In genomic region chr17:20930065-20930760, GRCh38 we compare ENCODE assay signal across 16 cellular contexts.
DNase-seq lines count a peak whose midpoint lies in the region; ATAC-seq, FAIRE-seq and TF ChIP-seq lines count a peak whose summit lies in the region.
"Had no signal": no experiment of that assay in that cellular context is flagged by ENCODE, and none has a peak within 500 bp of the region (broad histone marks: within the 10 kb centered on the region; RNA-seq: fewer than 3 reads in every experiment).

No MANE protein-coding gene starts in this region.

- in situ Hi-C loops in GM23248 (cut with MboI): no loop called here
- in situ Hi-C loops in K562 (cut with MboI): no loop called here

- H3K4me1 Mint-ChIP-seq in mesothelial cell of epicardium (peaks cover 29% of the 10 kb centered on the region), GM23338 (peaks cover 4% of the 10 kb centered on the region; the same call in 1 of the 3 replicates)

- no peak for TF ChIP-seq POLR2A in K562 (conservative IDR thresholded peaks at IDR 0.05)

- H3K36me3 Mint-ChIP-seq in mesothelial cell of epicardium (peaks cover 15% of the 10 kb centered on the region), GM23338 (ENCODE audit: low read depth) (no peaks in the 10 kb centered on the region)
- H3K36me3 Mint-ChIP-seq: CD8-positive, alpha-beta T cell had no signal

- H3K27ac ChIP-seq in ACC112 (ENCODE audit: low read depth, low read length): no peak overlapping the region
- no peak overlapping the region for H3K27ac ChIP-seq in GM23248
- no peak overlapping the region for H3K27ac ChIP-seq in K562 (ENCODE audit: extremely low read depth, low read depth, low read length)
- H3K27ac ChIP-seq in GM23338 (ENCODE audit: low read depth): no peak overlapping the region
- H3K27ac ChIP-seq: Peyer's patch had no signal

- H3K27me3 ChIP-seq in ACC112 (ENCODE audit: insufficient read depth, low read length) (no peaks in the 10 kb centered on the region), GM23248 (replicated peaks; ENCODE audit: insufficient read depth) (no peaks in the 10 kb centered on the region), K562 (ENCODE audit: control insufficient read depth in 2 of 2, insufficient read depth in 2 of 2, low read length in 2 of 2) (no peaks in the 10 kb centered on the region), GM23338 (ENCODE audit: insufficient read depth) (no peaks in the 10 kb centered on the region)
- H3K27me3 ChIP-seq: Peyer's patch had no signal

- no peak overlapping the region for H3K4me3 ChIP-seq in ACC112 (ENCODE audit: low read depth, low read length)
- H3K4me3 ChIP-seq in GM23248: no peak overlapping the region
- H3K4me3 ChIP-seq in K562: no peak overlapping the region
- no peak overlapping the region for H3K4me3 ChIP-seq in GM23338
- H3K4me3 ChIP-seq: Peyer's patch had no signal

- no peaks in the 10 kb centered on the region for H3K9me1 ChIP-seq in K562 (ENCODE audit: control insufficient read depth, insufficient read depth, low read length)

- no peaks in the 10 kb centered on the region for H4K20me1 ChIP-seq in GM23248 (ENCODE audit: insufficient read depth)
- H4K20me1 ChIP-seq in K562 (replicated peaks; ENCODE audit: control insufficient read depth, insufficient read depth, low read length): no peaks in the 10 kb centered on the region
- H4K20me1 ChIP-seq in GM23338 (replicated peaks; ENCODE audit: insufficient read depth): no peaks in the 10 kb centered on the region

- 61 to 65% methylated on average over 5 of the region's 5 CpGs for WGBS in GM23248 (ENCODE audit: low coverage in 1 of 2, low lambda C conversion rate in 2 of 2, missing lambda C conversion rate in 2 of 2), 2 experiments
- 46% methylated on average over 5 of the region's 5 CpGs for WGBS in K562 (ENCODE audit: insufficient coverage, low coverage, missing lambda C conversion rate)

- peaks cover 30% of the 10 kb centered on the region for H3K4me1 ChIP-seq in ACC112 (ENCODE audit: control insufficient read depth, insufficient read depth, low read length, unreplicated experiment)
- H3K4me1 ChIP-seq in GM23248 (ENCODE audit: insufficient read depth): peaks cover 25% of the 10 kb centered on the region
- H3K4me1 ChIP-seq in K562 (replicated peaks in 1 of 2; ENCODE audit: control insufficient read depth in 2 of 2, insufficient read depth in 2 of 2, low read length in 2 of 2): peaks cover 0 to 5% of the 10 kb centered on the region in 2 experiments; a peak in 2 of 5 replicates
- no peaks in the 10 kb centered on the region for H3K4me1 ChIP-seq in GM23338 (ENCODE audit: insufficient read depth)
- H3K4me1 ChIP-seq: Peyer's patch had no signal

- H3K9me2 ChIP-seq in GM23248 (ENCODE audit: insufficient read depth) (no peaks in the 10 kb centered on the region), GM23338 (ENCODE audit: insufficient read depth) (no peaks in the 10 kb centered on the region)

- H3K4me2 ChIP-seq in GM23248 (ENCODE audit: unreplicated experiment) (no peak overlapping the region), K562 (ENCODE audit: insufficient read depth, low read length) (no peak overlapping the region), GM23338 (no peak overlapping the region)

- H3F3A ChIP-seq in GM23248 (ENCODE audit: insufficient read depth): no peaks in the 10 kb centered on the region
- H3F3A ChIP-seq in GM23338 (replicated peaks; ENCODE audit: low read depth): no peaks in the 10 kb centered on the region

- peak overlapping the region; percentile 21 for H2AFZ ChIP-seq in ACC112 (ENCODE audit: low read length, unreplicated experiment)
- no peak overlapping the region for H2AFZ ChIP-seq in GM23248
- no peak overlapping the region for H2AFZ ChIP-seq in K562 (ENCODE audit: low read depth, low read length)
- no peak overlapping the region for H2AFZ ChIP-seq in GM23338

- no peak for FAIRE-seq in K562 (lab: Jason Lieb, UNC)
- FAIRE-seq: A204.1 had no signal

- no peaks in the 10 kb centered on the region for H3K36me3 ChIP-seq in ACC112 (ENCODE audit: insufficient read depth, low read length)
- H3K36me3 ChIP-seq in GM23248 (ENCODE audit: low read depth): no peaks in the 10 kb centered on the region
- H3K36me3 ChIP-seq in K562 (ENCODE audit: control insufficient read depth, insufficient read depth, low read length): peaks cover 20% of the 10 kb centered on the region; the same call in 1 of the 3 replicates
- no peaks in the 10 kb centered on the region for H3K36me3 ChIP-seq in GM23338 (ENCODE audit: insufficient read depth)
- H3K36me3 ChIP-seq: Peyer's patch had no signal

- no peak for TF ChIP-seq EP300 in K562 (IDR thresholded peaks at IDR 0.05; ENCODE audit: low read length)

- DNase-seq in GM23248 (peak; percentile 34), K562 (ENCODE audit: extremely low read depth in 1 of 4, low spot score in 3 of 4) (no peak), mesothelial cell of epicardium (ENCODE audit: low spot score in 2 of 2, unreplicated experiment in 2 of 2) (no peak), GM23338 (ENCODE audit: low spot score) (no peak), NCI-H2107 treated with DMSO at 0.1 percent for 48 hours (lab: John Stamatoyannopoulos, UW; ENCODE audit: unreplicated experiment) (no peak)
- DNase-seq in stimulated activated CD4-positive, alpha-beta T cell treated with anti-CD3 and anti-CD28 coated beads, Interleukin-12 subunit alpha, Interleukin-12 subunit beta, amount 100 ng/mL, for 4 hours: no peak
- DNase-seq: CD8-positive, alpha-beta T cell; DND-41; NCI-H1694; NCI-H774; Peyer's patch; SHP77 had no signal

- H3K9ac ChIP-seq in GM23248 (no peak overlapping the region), K562 (ENCODE audit: insufficient read depth in 1 of 2, low read depth in 2 of 2, low read length in 2 of 2) (no peak overlapping the region)

- ATAC-seq in K562 (no peak), HG03520 (IDR thresholded peaks at IDR 0.05; ENCODE audit: unreplicated experiment) (no peak), GM23338 (no peak)
- ATAC-seq: CD8-positive, alpha-beta T cell had no signal

- POLR2A ChIA-PET in K562 (lab: Yijun Ruan, JAX): no interaction called here

- peak overlapping the region; percentile 36 for H3K27ac Mint-ChIP-seq in mesothelial cell of epicardium
- no peak overlapping the region for H3K27ac Mint-ChIP-seq in GM23338
- H3K27ac Mint-ChIP-seq: B cell; CD8-positive, alpha-beta T cell had no signal

- H3K79me2 ChIP-seq in ACC112 (ENCODE audit: control insufficient read depth, insufficient read depth, low read length, unreplicated experiment) (no peaks in the 10 kb centered on the region), GM23248 (ENCODE audit: insufficient read depth) (no peaks in the 10 kb centered on the region), K562 (ENCODE audit: control insufficient read depth, insufficient read depth, low read length) (peaks cover 5% of the 10 kb centered on the region; the same call in 1 of the 3 replicates), GM23338 (replicated peaks; ENCODE audit: insufficient read depth) (no peaks in the 10 kb centered on the region)

- no TSS peak for BruUV-seq in K562 (replicated peaks; lab: Mats Ljungman, UMichigan)

- CTCF ChIA-PET in K562 (lab: Yijun Ruan, JAX; ENCODE audit: low intra/inter-chr PET ratio): no interaction called here

- no peaks in the 10 kb centered on the region for H3K9me3 Mint-ChIP-seq in mesothelial cell of epicardium
- no peaks in the 10 kb centered on the region for H3K9me3 Mint-ChIP-seq in GM23338
- H3K9me3 Mint-ChIP-seq: CD8-positive, alpha-beta T cell had no signal

- intact Hi-C loops in K562 (cut with micrococcal nuclease): no loop called here

- no peak overlapping the region for H3K4me3 Mint-ChIP-seq in mesothelial cell of epicardium
- H3K4me3 Mint-ChIP-seq in GM23338: no peak overlapping the region
- H3K4me3 Mint-ChIP-seq: B cell; CD8-positive, alpha-beta T cell had no signal

- H3K9me3 ChIP-seq in GM23248 (ENCODE audit: low read depth): no peaks in the 10 kb centered on the region
- H3K9me3 ChIP-seq in K562 (replicated peaks; ENCODE audit: control insufficient read depth, insufficient read depth, low read depth, low read length): no peaks in the 10 kb centered on the region
- H3K9me3 ChIP-seq: Peyer's patch had no signal

- TF ChIP-seq RAD21 in K562 (CRISPR knock-in tag; conservative IDR thresholded peaks at IDR 0.05 in 1 of 2, IDR thresholded peaks at IDR 0.05 in 1 of 2): no peak

- H3K27me3 Mint-ChIP-seq in mesothelial cell of epicardium (ENCODE audit: low read depth): no peaks in the 10 kb centered on the region
- H3K27me3 Mint-ChIP-seq in GM23338 (ENCODE audit: insufficient read depth, low read depth, poor library complexity): peaks cover 2% of the 10 kb centered on the region
- H3K27me3 Mint-ChIP-seq: B cell had no signal

- TF ChIP-seq CTCF in K562 (IDR thresholded peaks at IDR 0.05 in 2 of 3, conservative IDR thresholded peaks at IDR 0.05 in 1 of 3; ENCODE audit: insufficient read depth in 2 of 3, low read depth in 1 of 3, low read length in 3 of 3) (no peak), mesothelial cell of epicardium (IDR thresholded peaks at IDR 0.05; ENCODE audit: unreplicated experiment) (no peak), GM23338 (conservative IDR thresholded peaks at IDR 0.05; ENCODE audit: low read depth in 2 of 2) (no peak)

TF ChIP-seq in K562, 482 proteins besides CTCF, POLR2A, EP300 and RAD21:
- TF ChIP-seq TCF7 (IDR thresholded peaks at IDR 0.05; ENCODE audit: borderline replicate concordance): no peak
- TF ChIP-seq CBX1 (IDR thresholded peaks at IDR 0.05; ENCODE audit: low read depth): no peak
- no peak for TF ChIP-seq HIVEP1 (CRISPR knock-in tag; IDR thresholded peaks at IDR 0.05)
- TF ChIP-seq ZNF316 (IDR thresholded peaks at IDR 0.05): peak; percentile 15; the same call in 1 of the 2 replicates
- no peak for TF ChIP-seq ETV1 (tag; conservative IDR thresholded peaks at IDR 0.05; ENCODE audit: low read depth)
- no peak for TF ChIP-seq NFXL1 (CRISPR knock-in tag; IDR thresholded peaks at IDR 0.05)
- no peak for TF ChIP-seq ZSCAN32 (CRISPR knock-in tag; IDR thresholded peaks at IDR 0.05)

TF ChIP-seq in GM23338, 12 proteins besides CTCF, POLR2A, EP300 and RAD21 (continues in another document):
- TF ChIP-seq JUNB (IDR thresholded peaks at IDR 0.05; ENCODE audit: unreplicated experiment) (no peak), ETS1 (IDR thresholded peaks at IDR 0.05) (no peak), POLR2AphosphoS5 (IDR thresholded peaks at IDR 0.05; ENCODE audit: low read depth) (no peak)
